1 cellular context compared by ENCODE assay signal in the genomic region with DNA sequence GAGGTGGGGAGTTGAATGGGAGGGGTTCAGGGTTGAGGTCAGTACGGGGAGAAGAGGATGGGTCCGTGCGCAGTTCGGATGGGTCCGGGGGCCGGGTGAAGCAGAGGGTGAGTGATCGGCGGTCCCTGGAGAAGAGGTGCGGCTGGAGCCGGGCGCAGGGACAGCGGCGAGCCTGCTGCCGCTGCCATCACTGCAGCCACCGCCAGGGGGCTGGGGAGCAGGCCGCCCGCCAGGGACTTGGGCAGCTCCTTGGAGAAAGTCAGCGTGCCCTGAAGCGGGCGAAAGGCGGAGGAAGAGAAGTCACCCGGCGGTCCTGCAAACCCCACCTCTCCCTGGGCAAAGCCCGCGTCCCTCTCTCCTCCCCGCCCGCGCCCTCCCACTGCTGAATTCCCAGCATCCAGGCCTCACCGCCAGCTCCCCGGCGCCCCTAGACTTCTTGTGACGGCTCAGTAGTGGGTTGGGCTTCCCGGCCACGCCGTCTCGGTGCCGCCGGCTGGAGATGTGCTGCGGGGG.
TF ChIP-seq lines count a peak whose summit lies in the region.

No MANE protein-coding gene starts in this region.

TF ChIP-seq in HepG2, 621 proteins besides CTCF, POLR2A, EP300 and RAD21:
- TF ChIP-seq ZBTB33 (CRISPR knock-in tag; IDR thresholded peaks at IDR 0.05) (peak; percentile 89), HNRNPK (IDR thresholded peaks at IDR 0.05; ENCODE audit: low read depth, low read length, poor library complexity, severe bottlenecking) (peak; percentile 44), XRCC5 (optimal IDR thresholded peaks at IDR 0.05; ENCODE audit: low read length) (peak; percentile 48), ZNF296 (CRISPR knock-in tag; conservative IDR thresholded peaks at IDR 0.05) (no peak), MEIS2 (CRISPR knock-in tag; IDR thresholded peaks at IDR 0.05) (no peak), GFI1 (CRISPR knock-in tag; IDR thresholded peaks at IDR 0.05; ENCODE audit: borderline replicate concordance) (no peak), PLRG1 (conservative IDR thresholded peaks at IDR 0.05) (no peak), ZSCAN20 (CRISPR knock-in tag; IDR thresholded peaks at IDR 0.05; ENCODE audit: borderline replicate concordance) (no peak), ZNF766 (CRISPR knock-in tag; IDR thresholded peaks at IDR 0.05; ENCODE audit: borderline replicate concordance) (no peak), ZNF367 (CRISPR knock-in tag; IDR thresholded peaks at IDR 0.05; ENCODE audit: borderline replicate concordance) (no peak), ZNF414 (CRISPR knock-in tag; IDR thresholded peaks at IDR 0.05) (no peak)
- TF ChIP-seq, protein P1, sequence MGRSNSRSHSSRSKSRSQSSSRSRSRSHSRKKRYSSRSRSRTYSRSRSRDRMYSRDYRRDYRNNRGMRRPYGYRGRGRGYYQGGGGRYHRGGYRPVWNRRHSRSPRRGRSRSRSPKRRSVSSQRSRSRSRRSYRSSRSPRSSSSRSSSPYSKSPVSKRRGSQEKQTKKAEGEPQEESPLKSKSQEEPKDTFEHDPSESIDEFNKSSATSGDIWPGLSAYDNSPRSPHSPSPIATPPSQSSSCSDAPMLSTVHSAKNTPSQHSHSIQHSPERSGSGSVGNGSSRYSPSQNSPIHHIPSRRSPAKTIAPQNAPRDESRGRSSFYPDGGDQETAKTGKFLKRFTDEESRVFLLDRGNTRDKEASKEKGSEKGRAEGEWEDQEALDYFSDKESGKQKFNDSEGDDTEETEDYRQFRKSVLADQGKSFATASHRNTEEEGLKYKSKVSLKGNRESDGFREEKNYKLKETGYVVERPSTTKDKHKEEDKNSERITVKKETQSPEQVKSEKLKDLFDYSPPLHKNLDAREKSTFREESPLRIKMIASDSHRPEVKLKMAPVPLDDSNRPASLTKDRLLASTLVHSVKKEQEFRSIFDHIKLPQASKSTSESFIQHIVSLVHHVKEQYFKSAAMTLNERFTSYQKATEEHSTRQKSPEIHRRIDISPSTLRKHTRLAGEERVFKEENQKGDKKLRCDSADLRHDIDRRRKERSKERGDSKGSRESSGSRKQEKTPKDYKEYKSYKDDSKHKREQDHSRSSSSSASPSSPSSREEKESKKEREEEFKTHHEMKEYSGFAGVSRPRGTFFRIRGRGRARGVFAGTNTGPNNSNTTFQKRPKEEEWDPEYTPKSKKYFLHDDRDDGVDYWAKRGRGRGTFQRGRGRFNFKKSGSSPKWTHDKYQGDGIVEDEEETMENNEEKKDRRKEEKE (IDR thresholded peaks at IDR 0.05), result no peak
- TF ChIP-seq, protein P2, sequence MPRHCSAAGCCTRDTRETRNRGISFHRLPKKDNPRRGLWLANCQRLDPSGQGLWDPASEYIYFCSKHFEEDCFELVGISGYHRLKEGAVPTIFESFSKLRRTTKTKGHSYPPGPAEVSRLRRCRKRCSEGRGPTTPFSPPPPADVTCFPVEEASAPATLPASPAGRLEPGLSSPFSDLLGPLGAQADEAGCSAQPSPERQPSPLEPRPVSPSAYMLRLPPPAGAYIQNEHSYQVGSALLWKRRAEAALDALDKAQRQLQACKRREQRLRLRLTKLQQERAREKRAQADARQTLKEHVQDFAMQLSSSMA (CRISPR knock-in tag; IDR thresholded peaks at IDR 0.05), result no peak
TF ChIP-seq in HepG2: peak in this region for 3.
